In the genomic region with DNA sequence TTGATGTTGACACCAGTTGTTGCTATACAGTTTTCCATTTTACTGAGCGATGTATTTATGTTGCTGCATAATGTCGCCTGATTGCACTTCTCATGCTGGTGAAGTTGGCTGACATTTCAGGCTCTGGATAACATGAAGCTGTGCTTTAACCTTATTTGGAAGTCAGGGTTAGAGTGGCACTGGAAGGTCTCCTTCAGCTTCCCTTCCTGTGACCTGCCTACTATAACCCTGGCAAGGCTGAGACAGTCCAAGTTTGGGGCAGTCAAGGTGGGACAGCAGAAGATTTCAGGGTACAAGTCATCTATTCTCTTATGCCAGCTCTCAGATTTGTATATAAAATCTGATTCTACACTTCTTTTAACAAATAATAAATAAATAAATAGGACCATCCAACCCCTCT, we compare ENCODE assay signal across 19 cellular contexts.
"Had no signal": no experiment of that assay in that cellular context is flagged by ENCODE, and none has a peak within 500 bp of the region (broad histone marks: within the 10 kb centered on the region; RNA-seq: fewer than 3 reads in every experiment).

No MANE protein-coding gene starts in this region.

- H3K9me3 ChIP-seq: SJCRH30 had no signal

- H3K27ac ChIP-seq: KMS-11, SJCRH30 had no signal

- H3K4me1 ChIP-seq: SJCRH30 had no signal

- H3K9ac ChIP-seq: KMS-11 had no signal

- H3K4me2 ChIP-seq: KMS-11 had no signal

- H3K27me3 ChIP-seq: SJCRH30 had no signal

- DNase-seq: IMR-90, Kasumi-1, MM.1S, NCI-H1092 treated with DMSO at 0.1 percent for 48 hours, NCI-H1436 treated with DMSO at 0.1 percent for 48 hours, NCI-H1694, NCI-H187 treated with DMSO at 0.1 percent for 48 hours, NCI-H2029 treated with DMSO at 0.1 percent for 48 hours, NCI-H2171 treated with DMSO at 0.1 percent for 48 hours, NCI-H2227 treated with DMSO at 0.1 percent for 48 hours, NCI-H524, NCI-H526 treated with DMSO at 0.1 percent for 48 hours, NCI-H774, RPMI8226, SHP77 treated with DMSO at 0.1 percent for 48 hours, SJCRH30, SW 1271 had no signal

- ATAC-seq: HepG2 had no signal

- H3K36me3 ChIP-seq: SJCRH30 had no signal

- H3K4me3 ChIP-seq: SJCRH30 had no signal
